In genomic region chr9:92325269-92325990, GRCh38 we compare ENCODE assay signal across 8 cellular contexts. TPM values are rescaled to one million over a fixed set of nuclear protein-coding genes. Genes with fewer than 3 reads are reported as not detected.
DNase-seq lines count a peak whose midpoint lies in the region; ATAC-seq lines count a peak whose summit lies in the region.

Gene CENPP (plus strand): TSS chr9:92325953.
Gene NOL8 (minus strand): TSS chr9:92325350. CDS start chr9:92324161, 1,189 bp downstream.

- peak within 1 kb of the TSS; percentile 93 to 97 for H3K4me3 Mint-ChIP-seq in effector memory CD8-positive, alpha-beta T cell

- no peaks in the 10 kb centered on the region for H3K9me3 Mint-ChIP-seq in effector memory CD8-positive, alpha-beta T cell

- peak within 1 kb of the TSS; percentile 97 to 99 for H3K27ac Mint-ChIP-seq in effector memory CD8-positive, alpha-beta T cell

- peak; percentile 85 for ATAC-seq in GM21360 (IDR thresholded peaks at IDR 0.05; ENCODE audit: unreplicated experiment)
- peak; percentile 94 for ATAC-seq in effector memory CD8-positive, alpha-beta T cell (replicated peaks)

- peak; percentile 74 for DNase-seq in COR-L47 (lab: John Stamatoyannopoulos, UW)
- DNase-seq in HT-29 (ENCODE audit: low spot score), result peak; percentile 94
- peak; percentile 90 for DNase-seq in NOMO-1 treated with DMSO at 0.1 percent for 48 hours (lab: John Stamatoyannopoulos, UW; ENCODE audit: unreplicated experiment)
- peak; percentile 68 to 71 for DNase-seq in activated CD8-positive, alpha-beta memory T cell treated with anti-CD3 and anti-CD28 coated beads for 4 hours (ENCODE audit: low read depth in 2 of 2)
- DNase-seq in effector memory CD8-positive, alpha-beta T cell, result peak; percentile 76 to 81 (median 79)
- DNase-seq in medulla oblongata (ENCODE audit: extremely low spot score), result peak; percentile 94
- peak; percentile 60 for DNase-seq in stimulated activated CD8-positive, alpha-beta memory T cell treated with anti-CD3 and anti-CD28 coated beads, Interleukin-12 subunit alpha, Interleukin-12 subunit beta, amount 100 ng/mL, for 1 hour (ENCODE audit: low read depth)

- H3K36me3 Mint-ChIP-seq in effector memory CD8-positive, alpha-beta T cell (ENCODE audit: insufficient read depth), result peaks cover 25% of the 10 kb centered on the region

- H3K27me3 Mint-ChIP-seq in effector memory CD8-positive, alpha-beta T cell, result no peaks in the 10 kb centered on the region

- H3K4me1 Mint-ChIP-seq in effector memory CD8-positive, alpha-beta T cell (ENCODE audit: low read depth in 2 of 2), result peaks cover 16 to 26% of the 10 kb centered on the region in 2 donors

RNA-seq across cellular contexts. Expression of gene CENPP, which starts in this region (rescaled TPM):
- total RNA-seq in HT-29 (2014; rRNA removed; shearing (Covaris generic)), result 2.6 and 5.8 TPM in 2 replicates

RNA-seq across cellular contexts. Expression of gene NOL8, which starts in this region (rescaled TPM):
- 9.3 and 12.3 TPM in 2 replicates for total RNA-seq in HT-29 (2014; rRNA removed; shearing (Covaris generic))

Comparison
In these comparisons a context has a peak if more than half of its experiments do, and no peak if none do; other contexts are left out.
1. Peak in every context shown above with its lines: DNase-seq and ATAC-seq.